33 cellular contexts compared by ENCODE assay signal in the genomic region with DNA sequence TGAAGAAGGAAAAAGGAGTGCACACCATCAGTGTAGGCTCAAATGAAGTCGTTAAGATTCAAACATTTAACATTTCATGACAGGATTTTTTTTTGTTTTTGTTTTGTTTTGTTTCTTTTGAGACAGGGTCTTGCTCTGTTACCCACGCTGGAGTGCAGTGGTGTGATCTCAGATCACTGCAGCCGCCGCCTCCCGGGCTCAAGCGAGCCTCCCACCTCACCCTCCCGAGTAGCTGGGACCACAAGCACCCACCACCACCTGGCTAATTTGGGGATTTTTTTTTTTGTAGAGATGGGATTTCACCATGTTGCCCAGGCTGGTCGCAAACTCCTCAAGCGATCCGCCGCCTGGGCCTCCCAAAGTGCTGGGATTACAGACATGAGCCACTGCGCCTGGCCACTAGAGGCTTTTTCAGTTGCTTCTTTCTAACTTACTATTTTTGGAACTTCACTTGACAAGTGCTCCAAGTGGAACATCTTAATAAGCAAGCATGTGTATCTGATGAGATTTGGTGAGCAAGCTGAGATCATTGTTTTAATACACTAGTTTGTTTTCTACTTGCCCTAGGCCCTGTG.
"Had no signal": no experiment of that assay in that cellular context is flagged by ENCODE, and none has a peak within 500 bp of the region (broad histone marks: within the 10 kb centered on the region; RNA-seq: fewer than 3 reads in every experiment).

No MANE protein-coding gene starts in this region.

- FAIRE-seq: TTC549 had no signal

- H3K4me2 ChIP-seq: SK-N-SH had no signal

- H3K27ac Mint-ChIP-seq: activated CD4-positive, alpha-beta memory T cell treated with anti-CD3 and anti-CD28 coated beads, Interleukin-2, amount 10 ng/mL, durations not matched to agents 7 days and 5 days; activated CD8-positive, alpha-beta memory T cell treated with anti-CD3 and anti-CD28 coated beads, Interleukin-2, amount 10 ng/mL, durations not matched to agents 7 days and 5 days; activated naive CD8-positive, alpha-beta T cell treated with anti-CD3 and anti-CD28 coated beads for 36 hours; activated T-helper 17 cell treated with anti-CD3 and anti-CD28 coated beads, Interleukin-2, amount 50 U/mL, for 72 hours; T-helper 1 cell treated with Interleukin-12 subunit alpha and Interleukin-12 subunit beta and Interleukin-4 antibody, amounts not matched to agents 30 μg/mL and 1 μg/mL, for 36 hours; T-helper 2 cell treated with Interferon-gamma antibody and Interleukin-4, amounts not matched to agents 5 μg/mL and 100 μg/mL, for 36 hours had no signal

- H3K9me3 ChIP-seq: SJSA1, SK-N-SH had no signal

- H3K36me3 Mint-ChIP-seq: activated CD8-positive, alpha-beta memory T cell treated with anti-CD3 and anti-CD28 coated beads, Interleukin-2, amount 10 ng/mL, durations not matched to agents 7 days and 5 days; activated naive CD8-positive, alpha-beta T cell treated with anti-CD3 and anti-CD28 coated beads for 36 hours had no signal

- H3K4me3 ChIP-seq: cardiac muscle cell, SJSA1 had no signal

- H3K9ac ChIP-seq: SK-N-SH had no signal

- H3K27me3 ChIP-seq: cardiac muscle cell, SJSA1 had no signal

- H3K9me2 ChIP-seq: SK-N-SH had no signal

- H3K4me1 ChIP-seq: SJSA1 had no signal

- ATAC-seq: activated CD8-positive, alpha-beta memory T cell treated with anti-CD3 and anti-CD28 coated beads, Interleukin-2, amount 10 ng/mL, durations not matched to agents 7 days and 5 days; activated T-helper 17 cell treated with anti-CD3 and anti-CD28 coated beads, Interleukin-2, amount 50 U/mL, for 72 hours; Panc1 had no signal

- H3K4me1 Mint-ChIP-seq: activated CD4-positive, alpha-beta memory T cell treated with anti-CD3 and anti-CD28 coated beads, Interleukin-2, amount 10 ng/mL, durations not matched to agents 7 days and 5 days; activated CD8-positive, alpha-beta memory T cell treated with anti-CD3 and anti-CD28 coated beads, Interleukin-2, amount 10 ng/mL, durations not matched to agents 7 days and 5 days; activated naive CD8-positive, alpha-beta T cell treated with anti-CD3 and anti-CD28 coated beads for 36 hours; activated T-helper 17 cell treated with anti-CD3 and anti-CD28 coated beads, Interleukin-2, amount 50 U/mL, for 72 hours; central memory CD8-positive, alpha-beta T cell had no signal

- H3K36me3 ChIP-seq: cardiac muscle cell, SJSA1 had no signal

- H3K27ac ChIP-seq: cardiac muscle cell, SJSA1 had no signal

- DNase-seq: activated CD4-positive, alpha-beta memory T cell treated with anti-CD3 and anti-CD28 coated beads, Interleukin-2, amount 10 ng/mL, durations not matched to agents 7 days and 5 days; activated CD4-positive, alpha-beta T cell treated with anti-CD3 and anti-CD28 coated beads for 1 hour; activated CD4-positive, alpha-beta T cell treated with anti-CD3 and anti-CD28 coated beads for 48 hours; activated CD8-positive, alpha-beta memory T cell treated with anti-CD3 and anti-CD28 coated beads for 24 hours; activated CD8-positive, alpha-beta memory T cell treated with anti-CD3 and anti-CD28 coated beads, Interleukin-2, amount 10 ng/mL, durations not matched to agents 7 days and 5 days; activated CD8-positive, alpha-beta memory T cell treated with anti-CD3 and anti-CD28 coated beads, Interleukin-2, amount 50 U/mL, for 48 hours; activated effector memory CD4-positive, alpha-beta T cell treated with anti-CD3 and anti-CD28 coated beads, Interleukin-2, amount 50 U/mL, for 16 hours; activated naive CD4-positive, alpha-beta T cell; activated naive CD4-positive, alpha-beta T cell treated with anti-CD3 and anti-CD28 coated beads, Interleukin-2, amount 50 U/mL, for 16 hours; activated naive CD8-positive, alpha-beta T cell treated with anti-CD3 and anti-CD28 coated beads for 36 hours; activated T-cell treated with anti-CD3 and anti-CD28 coated beads, Interleukin-2, amount 50 U/mL, for 48 hours; amniotic stem cell; aorta; NCI-H1092 treated with DMSO at 0.1 percent for 48 hours; NCI-H1417; NCI-H146; NCI-H187; NCI-H2081; NCI-H2171 treated with DMSO at 0.1 percent for 48 hours; NCI-H2227 treated with DMSO at 0.1 percent for 48 hours; NCI-H446; NCI-H510A treated with DMSO at 0.1 percent for 48 hours; NCI-H69; SHP77; SK-N-SH had no signal

- H3K9me3 Mint-ChIP-seq: activated CD4-positive, alpha-beta memory T cell treated with anti-CD3 and anti-CD28 coated beads, Interleukin-2, amount 10 ng/mL, durations not matched to agents 7 days and 5 days; activated naive CD8-positive, alpha-beta T cell treated with anti-CD3 and anti-CD28 coated beads for 36 hours; activated T-helper 17 cell treated with anti-CD3 and anti-CD28 coated beads, Interleukin-2, amount 50 U/mL, for 72 hours; central memory CD8-positive, alpha-beta T cell; T-helper 1 cell treated with Interleukin-12 subunit alpha and Interleukin-12 subunit beta and Interleukin-4 antibody, amounts not matched to agents 30 μg/mL and 1 μg/mL, for 36 hours; T-helper 2 cell treated with Interferon-gamma antibody and Interleukin-4, amounts not matched to agents 5 μg/mL and 100 μg/mL, for 36 hours had no signal

- H3K4me3 Mint-ChIP-seq: activated CD4-positive, alpha-beta memory T cell treated with anti-CD3 and anti-CD28 coated beads, Interleukin-2, amount 10 ng/mL, durations not matched to agents 7 days and 5 days; activated CD8-positive, alpha-beta memory T cell treated with anti-CD3 and anti-CD28 coated beads, Interleukin-2, amount 10 ng/mL, durations not matched to agents 7 days and 5 days; activated naive CD8-positive, alpha-beta T cell treated with anti-CD3 and anti-CD28 coated beads for 36 hours; activated T-helper 17 cell treated with anti-CD3 and anti-CD28 coated beads, Interleukin-2, amount 50 U/mL, for 72 hours; central memory CD8-positive, alpha-beta T cell; T-helper 1 cell treated with Interleukin-12 subunit alpha and Interleukin-12 subunit beta and Interleukin-4 antibody, amounts not matched to agents 30 μg/mL and 1 μg/mL, for 36 hours; T-helper 2 cell treated with Interferon-gamma antibody and Interleukin-4, amounts not matched to agents 5 μg/mL and 100 μg/mL, for 36 hours had no signal

- H3K27me3 Mint-ChIP-seq: activated CD4-positive, alpha-beta memory T cell treated with anti-CD3 and anti-CD28 coated beads, Interleukin-2, amount 10 ng/mL, durations not matched to agents 7 days and 5 days; activated CD8-positive, alpha-beta memory T cell treated with anti-CD3 and anti-CD28 coated beads, Interleukin-2, amount 10 ng/mL, durations not matched to agents 7 days and 5 days; activated naive CD8-positive, alpha-beta T cell treated with anti-CD3 and anti-CD28 coated beads for 36 hours; activated T-helper 17 cell treated with anti-CD3 and anti-CD28 coated beads, Interleukin-2, amount 50 U/mL, for 72 hours; central memory CD8-positive, alpha-beta T cell had no signal
